Comparison of ENCODE assay signal across 21 cellular contexts in the genomic region with DNA sequence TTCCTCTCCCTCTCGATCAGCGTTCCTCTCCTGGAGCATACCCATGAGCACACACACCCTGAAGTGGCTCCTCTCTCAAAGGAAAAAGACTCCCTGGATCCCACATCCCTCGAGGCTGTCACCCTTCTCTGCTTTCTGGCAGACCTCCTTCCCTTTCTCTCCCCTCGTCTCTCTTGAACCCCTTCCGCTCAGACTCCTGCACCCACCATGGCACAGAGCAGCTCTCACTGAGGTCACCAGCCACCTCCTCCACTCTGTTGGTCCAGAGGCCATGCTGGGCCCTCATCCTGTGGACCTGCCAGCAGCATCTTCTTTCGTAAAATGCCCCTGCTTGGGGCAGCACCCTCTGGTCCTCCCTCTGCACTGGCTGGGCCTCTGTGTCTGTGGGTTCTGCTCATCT.
"Had no signal": no experiment of that assay in that cellular context is flagged by ENCODE, and none has a peak within 500 bp of the region (broad histone marks: within the 10 kb centered on the region; RNA-seq: fewer than 3 reads in every experiment).

No MANE protein-coding gene starts in this region.

- H3K36me3 Mint-ChIP-seq: natural killer cell had no signal

- H3K9me3 ChIP-seq: adrenal gland, left ventricle myocardium inferior, psoas muscle, sigmoid colon, spleen, thyroid gland, uterus had no signal

- H3K36me3 ChIP-seq: adrenal gland, cardiac muscle cell, left ventricle myocardium inferior, thyroid gland, uterus had no signal

- H3K4me3 Mint-ChIP-seq: memory B cell, natural killer cell had no signal

- DNase-seq: activated CD4-positive, alpha-beta T cell treated with anti-CD3 and anti-CD28 coated beads, Interleukin-2, amount 50 U/mL, for 48 hours; activated CD4-positive, CD25-positive, alpha-beta regulatory T cell treated with anti-CD3 and anti-CD28 coated beads, Interleukin-2, amount 50 U/mL, for 72 hours; activated effector memory CD4-positive, alpha-beta T cell treated with anti-CD3 and anti-CD28 coated beads, Interleukin-2, amount 50 U/mL, for 16 hours; activated T-cell treated with anti-CD3 and anti-CD28 coated beads, Interleukin-2, amount 50 U/mL, for 48 hours; foreskin fibroblast; hippocampal formation; left ventricle myocardium inferior; natural killer cell; occipital lobe; psoas muscle; sigmoid colon; spleen; stimulated activated CD4-positive, alpha-beta T cell treated with anti-CD3 and anti-CD28 coated beads, Interleukin-1b, Interleukin-23, amount 100 ng/mL, for 48 hours; T-helper 1 cell; T1000; thyroid gland; uterus had no signal

- H3K27ac Mint-ChIP-seq: natural killer cell had no signal

- H3K27me3 ChIP-seq: adrenal gland, cardiac muscle cell, sigmoid colon, spleen, thyroid gland, uterus had no signal

- H3K9me3 Mint-ChIP-seq: memory B cell, natural killer cell had no signal

- ATAC-seq: natural killer cell, psoas muscle had no signal

- H3K27ac ChIP-seq: adrenal gland, cardiac muscle cell, left ventricle myocardium inferior, psoas muscle, sigmoid colon, SK-N-MC, spleen, thyroid gland, uterus had no signal

- H3K27me3 Mint-ChIP-seq: memory B cell had no signal

- H3K4me3 ChIP-seq: adrenal gland, cardiac muscle cell, left ventricle myocardium inferior, psoas muscle, sigmoid colon, SK-N-MC, spleen, thyroid gland, uterus had no signal
